14 cellular contexts compared by ENCODE assay signal in genomic region chr6:170277893-170278742, GRCh38. TPM values are rescaled to one million over a fixed set of nuclear protein-coding genes. Genes with fewer than 3 reads are reported as not detected.
A peak's percentile ranks its signal among the peaks of the same experiment; 100 is the strongest.
DNase-seq lines count a peak whose midpoint lies in the region; ATAC-seq, FAIRE-seq and TF ChIP-seq lines count a peak whose summit lies in the region.
"Had no signal": no experiment of that assay in that cellular context is flagged by ENCODE, and none has a peak within 500 bp of the region (broad histone marks: within the 10 kb centered on the region; RNA-seq: fewer than 3 reads in every experiment).

No MANE protein-coding gene starts in this region.

- no peaks in the 10 kb centered on the region for H3K9me3 Mint-ChIP-seq in natural killer cell treated with Interleukin-12 subunit alpha and Interleukin-12 subunit beta and Interleukin-15 and Interleukin-18, amount 100 ng/mL, for 72 hours
- H3K9me3 Mint-ChIP-seq in natural killer cell: no peaks in the 10 kb centered on the region
- H3K9me3 Mint-ChIP-seq: activated T-cell treated with anti-CD3 and anti-CD28 coated beads, Interleukin-2, amount 50 U/mL, for 4 hours; central memory CD8-positive, alpha-beta T cell had no signal

- DNase-seq in natural killer cell treated with Interleukin-12 subunit alpha and Interleukin-12 subunit beta and Interleukin-15 and Interleukin-18, amount 100 ng/mL, for 72 hours (ENCODE audit: low spot score): peak; percentile 46
- DNase-seq in natural killer cell (no peak), NB4 (ENCODE audit: low read depth) (peak; percentile 40), HepG2 (ENCODE audit: low spot score) (no peak), SIG-M5 treated with dmso at 0.1 percent for 504 hours (lab: John Stamatoyannopoulos, UW; ENCODE audit: unreplicated experiment) (no peak), PC-9 (no peak), HCEC 1CT (no peak)
- DNase-seq: activated T-cell treated with anti-CD3 and anti-CD28 coated beads, Interleukin-2, amount 50 U/mL, for 4 hours; effector CD4-positive, alpha-beta T cell; esophagus squamous epithelium; NCI-H187; stimulated activated CD4-positive, alpha-beta T cell treated with anti-CD3 and anti-CD28 coated beads, Interleukin-4, amount 100 ng/mL, for 4 hours had no signal

- TF ChIP-seq POLR2A in NB4 (IDR thresholded peaks at IDR 0.05; ENCODE audit: extremely low read depth, insufficient read length) (no peak), HepG2 (IDR thresholded peaks at IDR 0.05; ENCODE audit: insufficient read depth in 1 of 2, low read depth in 2 of 2, low read length in 2 of 2) (no peak)

- BruUV-seq in HepG2 (replicated peaks; lab: Mats Ljungman, UMichigan) (no TSS peak), PC-9 (replicated peaks; lab: Mats Ljungman, UMichigan) (no TSS peak)

- intact Hi-C loops in natural killer cell (cut with micrococcal nuclease): no loop called here
- intact Hi-C loops in HepG2 (cut with micrococcal nuclease; ENCODE audit: unreplicated experiment): no loop called here
- intact Hi-C loops in PC-9 (cut with micrococcal nuclease; ENCODE audit: unreplicated experiment): no loop called here

- H3K79me2 ChIP-seq in HepG2 (ENCODE audit: insufficient read depth, low read length) (no peaks in the 10 kb centered on the region), PC-9 (ENCODE audit: low read depth) (no peaks in the 10 kb centered on the region)

- TF ChIP-seq RAD21 in HepG2 (CRISPR knock-in tag; IDR thresholded peaks at IDR 0.05): no peak

- H3F3A ChIP-seq in PC-9 (ENCODE audit: insufficient read depth, low read depth): no peaks in the 10 kb centered on the region

- no peak for FAIRE-seq in HepG2 (lab: Jason Lieb, UNC)

- CTCF ChIA-PET in HepG2 (lab: Yijun Ruan, JAX; ENCODE audit: low intra/inter-chr PET ratio, low total read pairs): no interaction called here
- CTCF ChIA-PET in PC-9 (lab: Charles Lee): no interaction called here

- no peak for ATAC-seq in natural killer cell treated with Interleukin-12 subunit alpha and Interleukin-12 subunit beta and Interleukin-15 and Interleukin-18, amount 100 ng/mL, for 72 hours
- ATAC-seq in natural killer cell: no peak
- ATAC-seq in HepG2: no peak
- ATAC-seq: left lung had no signal

- H3K9me3 ChIP-seq in HepG2 (ENCODE audit: low read length) (no peaks in the 10 kb centered on the region), PC-9 (ENCODE audit: insufficient read depth, low read depth) (no peaks in the 10 kb centered on the region)
- H3K9me3 ChIP-seq: esophagus squamous epithelium, left lung had no signal

- H3K4me3 Mint-ChIP-seq in natural killer cell treated with Interleukin-12 subunit alpha and Interleukin-12 subunit beta and Interleukin-15 and Interleukin-18, amount 100 ng/mL, for 72 hours: no peak overlapping the region
- H3K4me3 Mint-ChIP-seq in natural killer cell: no peak overlapping the region
- H3K4me3 Mint-ChIP-seq: activated T-cell treated with anti-CD3 and anti-CD28 coated beads, Interleukin-2, amount 50 U/mL, for 4 hours; central memory CD8-positive, alpha-beta T cell had no signal

- POLR2A ChIA-PET in HepG2 (lab: Yijun Ruan, JAX): no interaction called here
- POLR2A ChIA-PET in PC-9 (lab: Charles Lee; ENCODE audit: unreplicated experiment): no interaction called here

- no peaks in the 10 kb centered on the region for H3K36me3 ChIP-seq in HepG2 (replicated peaks in 1 of 2; ENCODE audit: control insufficient read depth in 1 of 2, insufficient read depth in 2 of 2, low read length in 2 of 2)
- H3K36me3 ChIP-seq in PC-9 (ENCODE audit: low read depth): no peaks in the 10 kb centered on the region

- in situ Hi-C loops in HepG2 (cut with HindIII; ENCODE audit: extremely low pct_ligation_motif_present, low pct_unique_long_range_greater_than_20kb): no loop called here

- H3K4me1 ChIP-seq in HepG2 (ENCODE audit: insufficient read depth, low read length) (peaks cover 8% of the 10 kb centered on the region; the same call in 1 of the 2 replicates), PC-9 (replicated peaks; ENCODE audit: insufficient read depth) (no peaks in the 10 kb centered on the region)

- H3K27me3 ChIP-seq in HepG2 (ENCODE audit: control insufficient read depth in 1 of 2, insufficient read depth in 2 of 2, low read length in 2 of 2) (peaks cover 19 to 83% of the 10 kb centered on the region in 2 experiments), PC-9 (ENCODE audit: insufficient read depth, low read depth) (peaks cover 85% of the 10 kb centered on the region)

- no peak overlapping the region for H3K27ac Mint-ChIP-seq in natural killer cell treated with Interleukin-12 subunit alpha and Interleukin-12 subunit beta and Interleukin-15 and Interleukin-18, amount 100 ng/mL, for 72 hours
- no peak overlapping the region for H3K27ac Mint-ChIP-seq in natural killer cell

- H3K4me2 ChIP-seq in HepG2 (ENCODE audit: low read depth, low read length) (no peak overlapping the region), PC-9 (no peak overlapping the region)

- H4K20me1 ChIP-seq in HepG2 (ENCODE audit: insufficient read depth, low read length) (no peaks in the 10 kb centered on the region), PC-9 (ENCODE audit: insufficient read depth) (no peaks in the 10 kb centered on the region)

- no peak overlapping the region for H2AFZ ChIP-seq in HepG2 (ENCODE audit: low read length)
- H2AFZ ChIP-seq in PC-9: no peak overlapping the region

- H3K4me3 ChIP-seq in NB4 (ENCODE audit: low read depth, low read length) (peak overlapping the region; percentile 9), HepG2 (replicated peaks in 1 of 3; ENCODE audit: insufficient read depth in 1 of 3, low read depth in 2 of 3, low read length in 3 of 3) (no peak overlapping the region), PC-9 (no peak overlapping the region)
- H3K4me3 ChIP-seq: esophagus squamous epithelium, left lung had no signal

- H3K9ac ChIP-seq in HepG2 (ENCODE audit: insufficient read depth, low read depth, low read length): no peak overlapping the region

- H3K27ac ChIP-seq in HepG2 (ENCODE audit: extremely low read length, insufficient read depth, low read length) (no peak overlapping the region), PC-9 (no peak overlapping the region)

- TF ChIP-seq CTCF in natural killer cell (IDR thresholded peaks at IDR 0.05) (no peak), NB4 (IDR thresholded peaks at IDR 0.05; ENCODE audit: low read depth, low read length) (peak; percentile 10), HepG2 (CRISPR knock-in tag; IDR thresholded peaks at IDR 0.05) (no peak), PC-9 (conservative IDR thresholded peaks at IDR 0.05) (no peak)

- TF ChIP-seq EP300 in HepG2 (IDR thresholded peaks at IDR 0.05; ENCODE audit: low read depth in 2 of 2, low read length in 2 of 2) (no peak), HepG2 (CRISPR knock-in tag; IDR thresholded peaks at IDR 0.05; ENCODE audit: borderline replicate concordance) (no peak)

- 37% methylated on average over 8 of the region's 8 CpGs for WGBS in HepG2 (ENCODE audit: low lambda C conversion rate)

- H3K36me3 Mint-ChIP-seq in natural killer cell treated with Interleukin-12 subunit alpha and Interleukin-12 subunit beta and Interleukin-15 and Interleukin-18, amount 100 ng/mL, for 72 hours: no peaks in the 10 kb centered on the region
- H3K36me3 Mint-ChIP-seq in natural killer cell: no peaks in the 10 kb centered on the region

- H3K4me1 Mint-ChIP-seq in natural killer cell treated with Interleukin-12 subunit alpha and Interleukin-12 subunit beta and Interleukin-15 and Interleukin-18, amount 100 ng/mL, for 72 hours (ENCODE audit: low read depth in 2 of 2): peaks cover 16 to 23% of the 10 kb centered on the region in 2 donors
- H3K4me1 Mint-ChIP-seq in natural killer cell: peaks cover 20 to 44% of the 10 kb centered on the region in 2 donors

- H3K27me3 Mint-ChIP-seq in natural killer cell treated with Interleukin-12 subunit alpha and Interleukin-12 subunit beta and Interleukin-15 and Interleukin-18, amount 100 ng/mL, for 72 hours: peaks cover 40 to 62% of the 10 kb centered on the region in 2 donors
- peaks cover 64 to 70% of the 10 kb centered on the region in 2 donors for H3K27me3 Mint-ChIP-seq in natural killer cell (ENCODE audit: low read depth in 2 of 2)

- no peaks in the 10 kb centered on the region for H3K9me2 ChIP-seq in PC-9 (ENCODE audit: insufficient read depth)

RNA-seq across cellular contexts. Expression of gene DLL1, which starts 12.8 kb away (rescaled TPM):
- total RNA-seq in natural killer cell treated with Interleukin-12 subunit alpha and Interleukin-12 subunit beta and Interleukin-15 and Interleukin-18, amount 100 ng/mL, for 72 hours: under 1 TPM; 0.12 to 0.61 TPM
- 10 to 100 TPM in 1 of 3 donors, 1 to 10 TPM in 2; 4.3 to 16.9 (median 6.0) TPM for total RNA-seq in natural killer cell
- total RNA-seq in HepG2 (2016; rRNA removed; fragmentation: Illumina TruSeq; extraction: Trizol): not detected in 2 replicates
- not detected in 2 replicates for total RNA-seq in HepG2 (2016; cell fraction: cytosol; rRNA removed; fragmentation: Illumina TruSeq; extraction: Trizol; ENCODE audit: low read depth)
- not detected in 2 replicates for total RNA-seq in HepG2 (2016; cell fraction: insoluble cytoplasmic fraction; rRNA removed; fragmentation: Illumina TruSeq; extraction: Trizol)
- not detected in 2 replicates for total RNA-seq in HepG2 (2016; cell fraction: membrane; rRNA removed; fragmentation: Illumina TruSeq; extraction: Trizol)
- total RNA-seq in HepG2 (2016; cell fraction: nucleus; rRNA removed; fragmentation: Illumina TruSeq; extraction: Trizol): not detected in 2 replicates
- polyA plus RNA-seq in HepG2 (2011; rRNA removed): not detected in 2 replicates
- polyA plus RNA-seq in HepG2 (2011; cell fraction: cytosol; rRNA removed): not detected in 2 replicates
- polyA plus RNA-seq in HepG2 (2011; cell fraction: nucleus; rRNA removed): 0.10 TPM in 2 replicates
- polyA plus RNA-seq in HepG2 (2012): not detected in 2 replicates
- polyA plus RNA-seq in HepG2 (2016; cell fraction: cytosol; fragmentation: Illumina TruSeq; extraction: Trizol; ENCODE audit: low read depth): not detected in 2 replicates
- polyA plus RNA-seq in HepG2 (2016; cell fraction: insoluble cytoplasmic fraction; fragmentation: Illumina TruSeq; extraction: Trizol; ENCODE audit: low read depth): not detected in 2 replicates
- not detected in 2 replicates for polyA plus RNA-seq in HepG2 (2016; cell fraction: membrane; fragmentation: Illumina TruSeq; extraction: Trizol; ENCODE audit: low read depth)
- polyA plus RNA-seq in HepG2 (2016; cell fraction: nucleus; fragmentation: Illumina TruSeq; extraction: Trizol; ENCODE audit: insufficient read depth, low read depth): not detected in 2 replicates
- not detected in 2 replicates for polyA minus RNA-seq in HepG2 (2011; rRNA and poly(A)+ RNA removed; ENCODE audit: low replicate concordance)
- not detected in 2 replicates for polyA minus RNA-seq in HepG2 (2011; cell fraction: cytosol; rRNA and poly(A)+ RNA removed)
- not detected in 2 replicates for polyA minus RNA-seq in HepG2 (2011; cell fraction: nucleus; rRNA and poly(A)+ RNA removed)
- not detected in 2 replicates for total RNA-seq in PC-9 (2021)

RNA-seq across cellular contexts. Expression of gene FAM120B, which starts 28.4 kb away (rescaled TPM):
- 10 to 100 TPM; 19.9 to 28.0 TPM for total RNA-seq in natural killer cell treated with Interleukin-12 subunit alpha and Interleukin-12 subunit beta and Interleukin-15 and Interleukin-18, amount 100 ng/mL, for 72 hours
- 10 to 100 TPM; 37.8 to 55.6 (median 39.9) TPM for total RNA-seq in natural killer cell
- total RNA-seq in HepG2 (2016; rRNA removed; fragmentation: Illumina TruSeq; extraction: Trizol): 10.7 and 18.3 TPM in 2 replicates
- total RNA-seq in HepG2 (2016; cell fraction: cytosol; rRNA removed; fragmentation: Illumina TruSeq; extraction: Trizol; ENCODE audit: low read depth): 14.5 and 14.8 TPM in 2 replicates
- 10.1 and 18.3 TPM in 2 replicates for total RNA-seq in HepG2 (2016; cell fraction: insoluble cytoplasmic fraction; rRNA removed; fragmentation: Illumina TruSeq; extraction: Trizol)
- total RNA-seq in HepG2 (2016; cell fraction: membrane; rRNA removed; fragmentation: Illumina TruSeq; extraction: Trizol): 18.9 and 22.2 TPM in 2 replicates
- total RNA-seq in HepG2 (2016; cell fraction: nucleus; rRNA removed; fragmentation: Illumina TruSeq; extraction: Trizol): 16.8 and 19.1 TPM in 2 replicates
- 9.2 and 10.8 TPM in 2 replicates for polyA plus RNA-seq in HepG2 (2011; rRNA removed)
- 6.1 and 6.8 TPM in 2 replicates for polyA plus RNA-seq in HepG2 (2011; cell fraction: cytosol; rRNA removed)
- 11.2 and 14.9 TPM in 2 replicates for polyA plus RNA-seq in HepG2 (2011; cell fraction: nucleus; rRNA removed)
- 10.6 and 12.8 TPM in 2 replicates for polyA plus RNA-seq in HepG2 (2012)
- polyA plus RNA-seq in HepG2 (2016; cell fraction: cytosol; fragmentation: Illumina TruSeq; extraction: Trizol; ENCODE audit: low read depth): 1.4 and 1.6 TPM in 2 replicates
- 21.6 TPM in 2 replicates for polyA plus RNA-seq in HepG2 (2016; cell fraction: insoluble cytoplasmic fraction; fragmentation: Illumina TruSeq; extraction: Trizol; ENCODE audit: low read depth)
- polyA plus RNA-seq in HepG2 (2016; cell fraction: membrane; fragmentation: Illumina TruSeq; extraction: Trizol; ENCODE audit: low read depth): 2.6 and 3.5 TPM in 2 replicates
- 17.9 and 21.0 TPM in 2 replicates for polyA plus RNA-seq in HepG2 (2016; cell fraction: nucleus; fragmentation: Illumina TruSeq; extraction: Trizol; ENCODE audit: insufficient read depth, low read depth)
- 18.9 and 22.3 TPM in 2 replicates for polyA minus RNA-seq in HepG2 (2011; rRNA and poly(A)+ RNA removed; ENCODE audit: low replicate concordance)
- 8.3 and 10.0 TPM in 2 replicates for polyA minus RNA-seq in HepG2 (2011; cell fraction: cytosol; rRNA and poly(A)+ RNA removed)
- 39.7 and 55.7 TPM in 2 replicates for polyA minus RNA-seq in HepG2 (2011; cell fraction: nucleus; rRNA and poly(A)+ RNA removed)
- total RNA-seq in PC-9 (2021): 13.6 and 14.3 TPM in 2 replicates

Comparison
In these comparisons a context has a peak if more than half of its experiments do, and no peak if none do; other contexts are left out.
1. DNase-seq: peak in natural killer cell treated with Interleukin-12 subunit alpha and Interleukin-12 subunit beta and Interleukin-15 and Interleukin-18, amount 100 ng/mL, for 72 hours (single experiment) and NB4 (single experiment); none in natural killer cell (single experiment), HepG2 (single experiment), SIG-M5 treated with dmso at 0.1 percent for 504 hours (single experiment), PC-9 (0 of 2) and HCEC 1CT (single experiment).